ENCODE assay signal across 8 cellular contexts in genomic region chr14:51094901-51095853, GRCh38. TPM values are rescaled to one million over a fixed set of nuclear protein-coding genes. Genes with fewer than 3 reads are reported as not detected.
A peak's percentile ranks its signal among the peaks of the same experiment; 100 is the strongest.
DNase-seq lines count a peak whose midpoint lies in the region; ATAC-seq and TF ChIP-seq lines count a peak whose summit lies in the region.

Gene TRIM9, minus strand, starts transcription at chr14:51095105. Its CDS starts 166 bp downstream, at chr14:51094939.

- H3K4me3 ChIP-seq in GM06990 (replicated peaks; ENCODE audit: low read depth, low read length), result peak within 1 kb of the TSS; percentile 67

- H3K36me3 Mint-ChIP-seq in activated naive CD4-positive, alpha-beta T cell treated with anti-CD3 and anti-CD28 coated beads, Interleukin-2, amount 50 U/mL, for 72 hours, result no peaks in the 10 kb centered on the region

- no peaks in the 10 kb centered on the region for H3K36me3 ChIP-seq in GM06990 (ENCODE audit: control insufficient read depth, insufficient read depth, low read length)

- peak; percentile 99 for ATAC-seq in HG02610 (IDR thresholded peaks at IDR 0.05; ENCODE audit: unreplicated experiment)
- ATAC-seq in SK-N-SH treated with all-trans-retinoic acid at 6 μM for 48 hours, result peak; percentile 94
- ATAC-seq in activated naive CD4-positive, alpha-beta T cell treated with anti-CD3 and anti-CD28 coated beads, Interleukin-2, amount 50 U/mL, for 72 hours, result peak; percentile 95 to 96

- no peaks in the 10 kb centered on the region for H3K9me3 Mint-ChIP-seq in activated naive CD4-positive, alpha-beta T cell treated with anti-CD3 and anti-CD28 coated beads, Interleukin-2, amount 50 U/mL, for 72 hours

- DNase-seq in GM06990 (ENCODE audit: extremely low read depth, insufficient read length), result peak; percentile 91
- peak; percentile 82 for DNase-seq in NCI-H1048 (lab: John Stamatoyannopoulos, UW)
- DNase-seq in activated naive CD4-positive, alpha-beta T cell treated with anti-CD3 and anti-CD28 coated beads, Interleukin-2, amount 50 U/mL, for 72 hours (ENCODE audit: low spot score in 2 of 2), result peak; percentile 92
- DNase-seq in glomerular visceral epithelial cell (ENCODE audit: extremely low spot score), result peak; percentile 99
- peak; percentile 83 to 99 (median 97) for DNase-seq in nucleus accumbens (lab: John Stamatoyannopoulos, UW)
- peak; percentile 99 for DNase-seq in superior temporal gyrus (ENCODE audit: extremely low spot score)

- H3K27me3 ChIP-seq in GM06990 (replicated peaks; ENCODE audit: control insufficient read depth, insufficient read depth, low read length), result peaks cover 6% of the 10 kb centered on the region

- H3K27ac Mint-ChIP-seq in activated naive CD4-positive, alpha-beta T cell treated with anti-CD3 and anti-CD28 coated beads, Interleukin-2, amount 50 U/mL, for 72 hours, result peak within 1 kb of the TSS; percentile 62 to 88

- no peak for TF ChIP-seq CTCF in GM06990 (IDR thresholded peaks at IDR 0.05; ENCODE audit: insufficient read depth, low read length, poor library complexity, severe bottlenecking)

TF ChIP-seq in SK-N-SH treated with all-trans-retinoic acid at 6 μM for 48 hours, 23 proteins besides CTCF, POLR2A, EP300 and RAD21:
- TF ChIP-seq BACH2 (CRISPR knock-in tag; IDR thresholded peaks at IDR 0.05; ENCODE audit: borderline replicate concordance) (no peak), ZFP3 (CRISPR knock-in tag; IDR thresholded peaks at IDR 0.05) (0 out of 2 replicates have a peak, but pooled peaks have one; percentile 22)
- TF ChIP-seq, protein P1, sequence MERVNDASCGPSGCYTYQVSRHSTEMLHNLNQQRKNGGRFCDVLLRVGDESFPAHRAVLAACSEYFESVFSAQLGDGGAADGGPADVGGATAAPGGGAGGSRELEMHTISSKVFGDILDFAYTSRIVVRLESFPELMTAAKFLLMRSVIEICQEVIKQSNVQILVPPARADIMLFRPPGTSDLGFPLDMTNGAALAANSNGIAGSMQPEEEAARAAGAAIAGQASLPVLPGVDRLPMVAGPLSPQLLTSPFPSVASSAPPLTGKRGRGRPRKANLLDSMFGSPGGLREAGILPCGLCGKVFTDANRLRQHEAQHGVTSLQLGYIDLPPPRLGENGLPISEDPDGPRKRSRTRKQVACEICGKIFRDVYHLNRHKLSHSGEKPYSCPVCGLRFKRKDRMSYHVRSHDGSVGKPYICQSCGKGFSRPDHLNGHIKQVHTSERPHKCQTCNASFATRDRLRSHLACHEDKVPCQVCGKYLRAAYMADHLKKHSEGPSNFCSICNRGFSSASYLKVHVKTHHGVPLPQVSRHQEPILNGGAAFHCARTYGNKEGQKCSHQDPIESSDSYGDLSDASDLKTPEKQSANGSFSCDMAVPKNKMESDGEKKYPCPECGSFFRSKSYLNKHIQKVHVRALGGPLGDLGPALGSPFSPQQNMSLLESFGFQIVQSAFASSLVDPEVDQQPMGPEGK (CRISPR knock-in tag; IDR thresholded peaks at IDR 0.05; ENCODE audit: borderline replicate concordance), result peak; percentile 84

RNA-seq across cellular contexts. Expression of gene TRIM9, which starts in this region (rescaled TPM):
- total RNA-seq in activated naive CD4-positive, alpha-beta T cell treated with anti-CD3 and anti-CD28 coated beads, Interleukin-2, amount 50 U/mL, for 72 hours, result 1 to 10 TPM in 1 of 2 donors, under 1 TPM in 1; 0.93 to 3.1 TPM

Comparison
In these comparisons a context has a peak if more than half of its experiments do, and no peak if none do; other contexts are left out.
1. Peak in every context shown above with its lines: DNase-seq, ATAC-seq and H3K4me3 ChIP-seq.